Comparison of ENCODE assay signal across 24 cellular contexts in genomic region chr22:20653012-20653794, GRCh38.
DNase-seq lines count a peak whose midpoint lies in the region; ATAC-seq, FAIRE-seq and TF ChIP-seq lines count a peak whose summit lies in the region.
"Had no signal": no experiment of that assay in that cellular context is flagged by ENCODE, and none has a peak within 500 bp of the region (broad histone marks: within the 10 kb centered on the region; RNA-seq: fewer than 3 reads in every experiment).

No MANE protein-coding gene starts in this region.

- no peak for TF ChIP-seq EP300 in esophagus muscularis mucosa (IDR thresholded peaks at IDR 0.05)

- ATAC-seq in GM19035 (IDR thresholded peaks at IDR 0.05; ENCODE audit: unreplicated experiment): no peak
- ATAC-seq: GM23338, HCT116 had no signal

- H3K4me3 ChIP-seq in esophagus muscularis mucosa: no peak overlapping the region
- H3K4me3 ChIP-seq: BLaER1, GM23338, Peyer's patch, SJCRH30 had no signal

- no peak for TF ChIP-seq CTCF in esophagus muscularis mucosa (IDR thresholded peaks at IDR 0.05)
- TF ChIP-seq CTCF in progenitor cell of endocrine pancreas (IDR thresholded peaks at IDR 0.05; ENCODE audit: unreplicated experiment): no peak

- no peaks in the 10 kb centered on the region for H3K9me3 ChIP-seq in esophagus muscularis mucosa
- H3K9me3 ChIP-seq: BLaER1, Peyer's patch, SJCRH30 had no signal

- peak; percentile 71 for FAIRE-seq in GM12891 (lab: Jason Lieb, UNC)
- FAIRE-seq: HTR-8/SVneo had no signal

- TF ChIP-seq POLR2A in GM12891 (IDR thresholded peaks at IDR 0.05; ENCODE audit: low read depth, low read length) (no peak), esophagus muscularis mucosa (IDR thresholded peaks at IDR 0.05; ENCODE audit: low read depth) (no peak)

- 84% methylated on average over 6 of the region's 7 CpGs for WGBS in esophagus muscularis mucosa

- no peaks in the 10 kb centered on the region for H3K36me3 Mint-ChIP-seq in progenitor cell of endocrine pancreas (ENCODE audit: insufficient read depth)

- H3K4me1 Mint-ChIP-seq in progenitor cell of endocrine pancreas (ENCODE audit: low read depth): no peaks in the 10 kb centered on the region
- H3K4me1 Mint-ChIP-seq: GM23338 had no signal

- H3K27ac Mint-ChIP-seq in progenitor cell of endocrine pancreas: peak overlapping the region; percentile 16
- H3K27ac Mint-ChIP-seq: CD4-positive, alpha-beta T cell; GM23338 had no signal

- no peaks in the 10 kb centered on the region for H3K4me1 ChIP-seq in esophagus muscularis mucosa
- H3K4me1 ChIP-seq: BLaER1, Peyer's patch, SJCRH30 had no signal

- DNase-seq in AG08395 (ENCODE audit: low spot score) (peak; percentile 1), GM12891 (ENCODE audit: insufficient read length, low spot score) (no peak), esophagus muscularis mucosa (ENCODE audit: extremely low spot score) (peak; percentile 89), progenitor cell of endocrine pancreas (ENCODE audit: low spot score, unreplicated experiment) (no peak), amniotic stem cell (lab: John Stamatoyannopoulos, UW) (no peak), cerebellar cortex (ENCODE audit: low spot score) (no peak)
- DNase-seq: CD4-positive, alpha-beta T cell; COR-L47; DMS79 treated with DMSO at 0.1 percent for 48 hours; IMR-90; MV-4-11; NCI-H1105 treated with DMSO at 0.1 percent for 48 hours; NCI-H2029 treated with DMSO at 0.1 percent for 48 hours; NCI-H2171; NCI-H345; NCI-H524; NCI-H774; Peyer's patch; SJCRH30 had no signal

- H3K9me3 Mint-ChIP-seq in progenitor cell of endocrine pancreas (ENCODE audit: low read depth): no peaks in the 10 kb centered on the region
- H3K9me3 Mint-ChIP-seq: CD4-positive, alpha-beta T cell; GM23338 had no signal

- H3K36me3 ChIP-seq in esophagus muscularis mucosa: no peaks in the 10 kb centered on the region
- H3K36me3 ChIP-seq: BLaER1, Peyer's patch, SJCRH30 had no signal

- H3K4me3 Mint-ChIP-seq in progenitor cell of endocrine pancreas (ENCODE audit: low read depth): no peak overlapping the region
- H3K4me3 Mint-ChIP-seq: CD4-positive, alpha-beta T cell; GM23338 had no signal

- H3K27me3 ChIP-seq in esophagus muscularis mucosa: no peaks in the 10 kb centered on the region
- H3K27me3 ChIP-seq: BLaER1, Peyer's patch, SJCRH30 had no signal

- H3K27ac ChIP-seq in esophagus muscularis mucosa (replicated peaks in 1 of 4): no peak overlapping the region
- H3K27ac ChIP-seq: BLaER1, Peyer's patch, SJCRH30 had no signal

- peaks cover 11% of the 10 kb centered on the region for H3K27me3 Mint-ChIP-seq in progenitor cell of endocrine pancreas
- H3K27me3 Mint-ChIP-seq: CD4-positive, alpha-beta T cell had no signal

- intact Hi-C loops in esophagus muscularis mucosa (cut with DNase I): no loop called here

TF ChIP-seq in GM12891, 5 proteins besides CTCF, POLR2A, EP300 and RAD21:
- TF ChIP-seq SPI1 (IDR thresholded peaks at IDR 0.05; ENCODE audit: low read depth, low read length): no peak
- no peak for TF ChIP-seq POU2F2 (IDR thresholded peaks at IDR 0.05; ENCODE audit: low read depth, low read length)
- no peak for TF ChIP-seq TAF1 (IDR thresholded peaks at IDR 0.05; ENCODE audit: low read depth, low read length)
- TF ChIP-seq POLR2AphosphoS5 (IDR thresholded peaks at IDR 0.05; ENCODE audit: low read depth, low read length): no peak
- TF ChIP-seq PAX5 (IDR thresholded peaks at IDR 0.05; ENCODE audit: insufficient read depth, low read length, severe bottlenecking): no peak

Comparison
In these comparisons a context has a peak if more than half of its experiments do, and no peak if none do; other contexts are left out.
1. DNase-seq: peak in AG08395 (single experiment) and esophagus muscularis mucosa (single experiment); none in GM12891 (single experiment), progenitor cell of endocrine pancreas (single experiment), amniotic stem cell (single experiment) and cerebellar cortex (single experiment).